ENCODE assay signal across 9 cellular contexts in genomic region chr3:139173372-139174108, GRCh38.
A peak's percentile ranks its signal among the peaks of the same experiment; 100 is the strongest.
DNase-seq lines count a peak whose midpoint lies in the region; ATAC-seq, FAIRE-seq and TF ChIP-seq lines count a peak whose summit lies in the region.
"Had no signal": no experiment of that assay in that cellular context is flagged by ENCODE, and none has a peak within 500 bp of the region (broad histone marks: within the 10 kb centered on the region; RNA-seq: fewer than 3 reads in every experiment).

No MANE protein-coding gene starts in this region.

- H3K9ac ChIP-seq in KMS-11 (peak overlapping the region; percentile 39), mucosa of stomach (ENCODE audit: low read length) (no peak overlapping the region)

- no peak for FAIRE-seq in A549 (lab: Jason Lieb, UNC)

- peak overlapping the region; percentile 31 for H2AFZ ChIP-seq in KMS-11 (ENCODE audit: low read depth)

- POLR2A ChIA-PET in A549 (lab: Yijun Ruan, JAX) = no interaction called here

- H3K4me3 ChIP-seq in A549 (0 out of 3 replicates have a peak overlapping the region, but pooled peaks have one; percentile 12), KMS-11 (IDR thresholded peaks at IDR 0.05; ENCODE audit: insufficient read depth, low read depth, low read length) (peak overlapping the region; percentile 86), coronary artery (peak overlapping the region; percentile 50), mucosa of stomach (ENCODE audit: low read length) (peak overlapping the region; percentile 21)

- H3K27ac ChIP-seq in A549 (no peak overlapping the region), KMS-11 (peak overlapping the region; percentile 35), coronary artery (no peak overlapping the region)

- H3K27me3 ChIP-seq in KMS-11 (ENCODE audit: insufficient read depth, low read depth) = no peaks in the 10 kb centered on the region
- H3K27me3 ChIP-seq in mucosa of stomach (ENCODE audit: control insufficient read depth, insufficient read depth, low read length) = no peaks in the 10 kb centered on the region

- TF ChIP-seq EP300 in A549 (IDR thresholded peaks at IDR 0.05) = no peak

- CTCF ChIA-PET in A549 (lab: Yijun Ruan, JAX) = no interaction called here

- peak in 1 of 2 experiments; percentile 54; a peak in 2 of 6 replicates for ATAC-seq in A549
- ATAC-seq in GM21447 (IDR thresholded peaks at IDR 0.05; ENCODE audit: unreplicated experiment) = no peak
- no peak for ATAC-seq in GM21367 (IDR thresholded peaks at IDR 0.05; ENCODE audit: unreplicated experiment)
- ATAC-seq in HG03457 (IDR thresholded peaks at IDR 0.05; ENCODE audit: unreplicated experiment) = no peak

- H3K36me3 ChIP-seq in KMS-11 (ENCODE audit: insufficient read depth) = no peaks in the 10 kb centered on the region
- no peaks in the 10 kb centered on the region for H3K36me3 ChIP-seq in mucosa of stomach (ENCODE audit: control insufficient read depth, insufficient read depth, low read length)

- no peaks in the 10 kb centered on the region for H4K20me1 ChIP-seq in KMS-11 (ENCODE audit: insufficient read depth)

- H3K9me3 ChIP-seq in A549 (no peaks in the 10 kb centered on the region), mucosa of stomach (ENCODE audit: control insufficient read depth, low read length) (no peaks in the 10 kb centered on the region)

- H3K4me2 ChIP-seq in A549 = peak overlapping the region; percentile 70
- peak overlapping the region; percentile 40 for H3K4me2 ChIP-seq in KMS-11

- no peak for TF ChIP-seq POLR2A in A549 (IDR thresholded peaks at IDR 0.05; ENCODE audit: low read length)

- DNase-seq in A549 (ENCODE audit: low read depth in 1 of 2, low spot score in 1 of 2) (peak in 1 of 2 experiments; percentile 2), coronary artery (ENCODE audit: low spot score) (no peak), GM19238 (ENCODE audit: insufficient read length, low spot score) (no peak)
- DNase-seq: amniotic stem cell had no signal

- no peaks in the 10 kb centered on the region for H3K79me2 ChIP-seq in KMS-11 (ENCODE audit: insufficient read depth, low read depth)

- H3K4me1 ChIP-seq in A549 (no peaks in the 10 kb centered on the region), KMS-11 (ENCODE audit: low read depth, poor library complexity, severe bottlenecking) (peaks cover 26% of the 10 kb centered on the region), mucosa of stomach (ENCODE audit: control insufficient read depth, insufficient read depth, low read length) (no peaks in the 10 kb centered on the region)

- 33% methylated on average over 9 of the region's 9 CpGs for WGBS in A549 (ENCODE audit: missing lambda C conversion rate)

- no peak for TF ChIP-seq RAD21 in A549 (conservative IDR thresholded peaks at IDR 0.05 in 1 of 2, IDR thresholded peaks at IDR 0.05 in 1 of 2)

- TF ChIP-seq CTCF in A549 (IDR thresholded peaks at IDR 0.05) = no peak
- no peak for TF ChIP-seq CTCF in KMS-11 (conservative IDR thresholded peaks at IDR 0.05; ENCODE audit: low read depth, low read length)
- TF ChIP-seq CTCF in coronary artery (IDR thresholded peaks at IDR 0.05) = no peak

TF ChIP-seq in A549, 52 proteins besides CTCF, POLR2A, EP300 and RAD21:
- TF ChIP-seq EHMT2 (IDR thresholded peaks at IDR 0.05; ENCODE audit: low read depth) (no peak), JUNB (IDR thresholded peaks at IDR 0.05) (no peak), NR3C1 (IDR thresholded peaks at IDR 0.05) (no peak), ELK1 (IDR thresholded peaks at IDR 0.05; ENCODE audit: low read depth, low read length) (no peak), MAFK (IDR thresholded peaks at IDR 0.05; ENCODE audit: partially characterized antibody) (no peak), REST (IDR thresholded peaks at IDR 0.05) (no peak), HDAC2 (IDR thresholded peaks at IDR 0.05) (no peak), TFCP2L1 (CRISPR knock-in tag; IDR thresholded peaks at IDR 0.05) (no peak), CBX2 (IDR thresholded peaks at IDR 0.05; ENCODE audit: borderline replicate concordance, low read depth) (no peak)

Comparison
In these comparisons a context has a peak if more than half of its experiments do, and no peak if none do; other contexts are left out.
1. H3K4me3 ChIP-seq: peak in every context shown above with its lines; median percentile 86 in KMS-11; 50 in coronary artery; 21 in mucosa of stomach; 12 in A549.